In genomic region chr17:4951486-4951885, GRCh38 we compare ENCODE assay signal across 10 cellular contexts. TPM values are rescaled to one million over a fixed set of nuclear protein-coding genes. Genes with fewer than 3 reads are reported as not detected.
DNase-seq lines count a peak whose midpoint lies in the region; ATAC-seq, FAIRE-seq and TF ChIP-seq lines count a peak whose summit lies in the region.
"Had no signal": no experiment of that assay in that cellular context is flagged by ENCODE, and none has a peak within 500 bp of the region (broad histone marks: within the 10 kb centered on the region; RNA-seq: fewer than 3 reads in every experiment).

No MANE protein-coding gene starts in this region.

- H3K9me2 ChIP-seq in hepatocyte (replicated peaks; ENCODE audit: insufficient read depth), result no peaks in the 10 kb centered on the region

- no peak overlapping the region for H2AFZ ChIP-seq in hepatocyte

- FAIRE-seq in GM19239 (lab: Jason Lieb, UNC), result no peak

- H3K4me1 Mint-ChIP-seq in activated T-cell treated with anti-CD3 and anti-CD28 coated beads, Interleukin-2, amount 50 U/mL, for 72 hours (ENCODE audit: low read depth), result peaks cover 29% of the 10 kb centered on the region

- H3K9me3 ChIP-seq in SJCRH30 (replicated peaks), result no peaks in the 10 kb centered on the region
- H3K9me3 ChIP-seq in hepatocyte (ENCODE audit: low read depth), result no peaks in the 10 kb centered on the region
- H3K9me3 ChIP-seq in skeletal muscle tissue (ENCODE audit: control insufficient read depth in 3 of 3, low read length in 3 of 3), result no peaks in the 10 kb centered on the region
- H3K9me3 ChIP-seq: HAP-1 had no signal

- H3K4me3 Mint-ChIP-seq in activated T-cell treated with anti-CD3 and anti-CD28 coated beads, Interleukin-2, amount 50 U/mL, for 72 hours, result peak overlapping the region; percentile 89 to 90

- H3K36me3 ChIP-seq in SJCRH30, result peaks cover 23% of the 10 kb centered on the region
- H3K36me3 ChIP-seq in hepatocyte (replicated peaks; ENCODE audit: insufficient read depth, low read depth), result no peaks in the 10 kb centered on the region
- H3K36me3 ChIP-seq in skeletal muscle tissue (ENCODE audit: control insufficient read depth in 3 of 3, insufficient read depth in 3 of 3, low read length in 3 of 3), result peaks cover 32 to 40% (median 36%) of the 10 kb centered on the region in 3 donors

- peaks cover 7 to 11% of the 10 kb centered on the region in 2 donors for H3K36me3 Mint-ChIP-seq in activated T-cell treated with anti-CD3 and anti-CD28 coated beads, Interleukin-2, amount 50 U/mL, for 72 hours (ENCODE audit: insufficient read depth in 2 of 2)

- H4K20me1 ChIP-seq in hepatocyte (ENCODE audit: insufficient read depth, poor library complexity, severe bottlenecking), result peaks cover 5% of the 10 kb centered on the region

- H3K4me1 ChIP-seq in SJCRH30 (peaks cover 18% of the 10 kb centered on the region), hepatocyte (ENCODE audit: insufficient read depth) (peaks cover 16% of the 10 kb centered on the region), skeletal muscle tissue (ENCODE audit: control insufficient read depth in 3 of 3, insufficient read depth in 3 of 3, low read length in 3 of 3) (peaks cover 41 to 64% (median 49%) of the 10 kb centered on the region in 3 donors)

- TF ChIP-seq CTCF in hepatocyte (IDR thresholded peaks at IDR 0.05; ENCODE audit: poor library complexity), result no peak

- DNase-seq in activated T-cell treated with anti-CD3 and anti-CD28 coated beads, Interleukin-2, amount 50 U/mL, for 72 hours, result no peak
- DNase-seq in activated T-cell treated with anti-CD3 and anti-CD28 coated beads for 4 hours (no peak), SJCRH30 (no peak), hepatocyte (ENCODE audit: low spot score) (no peak), GM19239 (ENCODE audit: insufficient read length, low spot score) (no peak), NCI-H2171 treated with DMSO at 0.1 percent for 48 hours (lab: John Stamatoyannopoulos, UW) (no peak)
- DNase-seq in stimulated activated CD4-positive, alpha-beta T cell treated with anti-CD3 and anti-CD28 coated beads, Interleukin-2, amount 100 ng/mL, for 24 hours, result no peak
- DNase-seq: cerebellar nuclear complex had no signal

- peak overlapping the region; percentile 95 for H3K27ac Mint-ChIP-seq in activated T-cell treated with anti-CD3 and anti-CD28 coated beads, Interleukin-2, amount 50 U/mL, for 72 hours

- no peaks in the 10 kb centered on the region for H3K9me3 Mint-ChIP-seq in activated T-cell treated with anti-CD3 and anti-CD28 coated beads, Interleukin-2, amount 50 U/mL, for 72 hours

- H3K79me2 ChIP-seq in hepatocyte, result peaks cover 18% of the 10 kb centered on the region

- ATAC-seq in activated T-cell treated with anti-CD3 and anti-CD28 coated beads, Interleukin-2, amount 50 U/mL, for 72 hours (replicated peaks in 1 of 2), result no peak

- no peaks in the 10 kb centered on the region for H3K27me3 Mint-ChIP-seq in activated T-cell treated with anti-CD3 and anti-CD28 coated beads, Interleukin-2, amount 50 U/mL, for 72 hours (ENCODE audit: low read depth)

- H3K4me2 ChIP-seq in hepatocyte, result peak overlapping the region; percentile 86

- H3K27me3 ChIP-seq in SJCRH30, result no peaks in the 10 kb centered on the region
- H3K27me3 ChIP-seq in hepatocyte, result no peaks in the 10 kb centered on the region
- no peaks in the 10 kb centered on the region for H3K27me3 ChIP-seq in skeletal muscle tissue (ENCODE audit: control insufficient read depth in 3 of 3, insufficient read depth in 3 of 3, low read length in 3 of 3)

- peak overlapping the region; percentile 96 for H3K4me3 ChIP-seq in SJCRH30
- no peak overlapping the region for H3K4me3 ChIP-seq in hepatocyte
- H3K4me3 ChIP-seq in skeletal muscle tissue (ENCODE audit: low read length in 3 of 3), result peak overlapping the region; percentile 81 to 86 (median 85)

- peak overlapping the region; percentile 89 to 99 (median 97) for H3K9ac ChIP-seq in skeletal muscle tissue (ENCODE audit: low read depth in 1 of 3, low read length in 3 of 3)

- H3K27ac ChIP-seq in SJCRH30, result peak overlapping the region; percentile 98; the same call in 1 of the 2 replicates
- H3K27ac ChIP-seq in hepatocyte, result no peak overlapping the region
- peak overlapping the region; percentile 98 for H3K27ac ChIP-seq in skeletal muscle tissue (ENCODE audit: low read depth, low read length)

- 81% methylated on average over 3 of the region's 3 CpGs for WGBS in hepatocyte (ENCODE audit: low lambda C conversion rate, missing lambda C conversion rate)

RNA-seq across cellular contexts. Expression of gene ENO3, which starts 0.6 kb away (rescaled TPM):
- 100 to 1,000 TPM in 1 of 2 donors, 10 to 100 TPM in 1; 90.0 to 102 TPM for total RNA-seq in activated T-cell treated with anti-CD3 and anti-CD28 coated beads, Interleukin-2, amount 50 U/mL, for 72 hours
- 124 and 129 TPM in 2 replicates for total RNA-seq in SJCRH30 (2014; rRNA removed; shearing (Covaris generic))
- total RNA-seq in hepatocyte (16.3 and 18.7 TPM in 2 replicates), skeletal muscle tissue (2,880 TPM)
- polyA plus RNA-seq in hepatocyte, result 30.2 and 40.4 TPM in 2 replicates

RNA-seq across cellular contexts. Expression of gene PFN1, which starts 3.2 kb away (rescaled TPM):
- 1,000 to 10,000 TPM; 1,225 to 1,232 TPM for total RNA-seq in activated T-cell treated with anti-CD3 and anti-CD28 coated beads, Interleukin-2, amount 50 U/mL, for 72 hours
- 1,061 and 1,115 TPM in 2 replicates for total RNA-seq in SJCRH30 (2014; rRNA removed; shearing (Covaris generic))
- 244 and 280 TPM in 2 replicates for total RNA-seq in hepatocyte
- 706 and 713 TPM in 2 replicates for polyA plus RNA-seq in hepatocyte
- total RNA-seq in skeletal muscle tissue, result 137 TPM

RNA-seq across cellular contexts. Expression of gene RNF167, which starts 11.4 kb away (rescaled TPM):
- 100 to 1,000 TPM; 176 to 201 TPM for total RNA-seq in activated T-cell treated with anti-CD3 and anti-CD28 coated beads, Interleukin-2, amount 50 U/mL, for 72 hours
- total RNA-seq in SJCRH30 (2014; rRNA removed; shearing (Covaris generic)), result 35.7 and 38.7 TPM in 2 replicates
- total RNA-seq in hepatocyte, result 59.2 and 65.1 TPM in 2 replicates
- polyA plus RNA-seq in hepatocyte, result 66.5 and 75.3 TPM in 2 replicates
- total RNA-seq in skeletal muscle tissue, result 12.0 TPM

RNA-seq across cellular contexts. Expression of gene SLC25A11, which starts 11.6 kb away (rescaled TPM):
- 10 to 100 TPM; 40.4 to 43.8 TPM for total RNA-seq in activated T-cell treated with anti-CD3 and anti-CD28 coated beads, Interleukin-2, amount 50 U/mL, for 72 hours
- 43.9 and 45.3 TPM in 2 replicates for total RNA-seq in SJCRH30 (2014; rRNA removed; shearing (Covaris generic))
- total RNA-seq in hepatocyte, result 42.9 and 59.5 TPM in 2 replicates
- 78.7 and 84.8 TPM in 2 replicates for polyA plus RNA-seq in hepatocyte
- 59.5 TPM for total RNA-seq in skeletal muscle tissue

RNA-seq across cellular contexts. Expression of gene SPAG7, which starts 16.1 kb away (rescaled TPM):
- total RNA-seq in activated T-cell treated with anti-CD3 and anti-CD28 coated beads, Interleukin-2, amount 50 U/mL, for 72 hours, result 100 to 1,000 TPM; 140 to 158 TPM
- 36.8 and 39.1 TPM in 2 replicates for total RNA-seq in SJCRH30 (2014; rRNA removed; shearing (Covaris generic))
- total RNA-seq in hepatocyte (64.3 and 85.7 TPM in 2 replicates), skeletal muscle tissue (51.7 TPM)
- 194 and 224 TPM in 2 replicates for polyA plus RNA-seq in hepatocyte

Comparison
In these comparisons a context has a peak if more than half of its experiments do, and no peak if none do; other contexts are left out.
1. RNA of gene ENO3, which starts 0.6 kb away (total RNA-seq): 2,880 TPM in skeletal muscle tissue (single experiment); 124 to 129 TPM in SJCRH30, 90.0 to 102 TPM in activated T-cell treated with anti-CD3 and anti-CD28 coated beads, Interleukin-2, amount 50 U/mL, for 72 hours and 16.3 to 18.7 TPM in hepatocyte; every median in the first group is over 10 times any median in the second.